Comparison of ENCODE assay signal across 8 cellular contexts in genomic region chr17:56978441-56979090, GRCh38. TPM values are rescaled to one million over a fixed set of nuclear protein-coding genes. Genes with fewer than 3 reads are reported as not detected.
DNase-seq lines count a peak whose midpoint lies in the region; ATAC-seq and TF ChIP-seq lines count a peak whose summit lies in the region.

No MANE protein-coding gene starts in this region.

- H3K9me3 ChIP-seq in Karpas-422 (ENCODE audit: low read length) (no peaks in the 10 kb centered on the region), iPS-18a (ENCODE audit: control insufficient read depth, low read depth, low read length) (no peaks in the 10 kb centered on the region)

- DNase-seq in AG04449 (ENCODE audit: low read depth, low spot score): no peak
- peak; percentile 67 for DNase-seq in Karpas-422
- DNase-seq in astrocyte of the hippocampus (ENCODE audit: low read depth, low spot score): peak; percentile 5
- DNase-seq in stimulated activated naive CD8-positive, alpha-beta T cell treated with anti-CD3 and anti-CD28 coated beads, Interleukin-15, amount 100 ng/mL, for 72 hours: no peak

- H3K27me3 Mint-ChIP-seq in stimulated activated naive CD8-positive, alpha-beta T cell treated with anti-CD3 and anti-CD28 coated beads, Interleukin-15, amount 100 ng/mL, for 72 hours: no peaks in the 10 kb centered on the region

- H3K4me2 ChIP-seq in Karpas-422 (ENCODE audit: low read depth, low read length, poor library complexity, severe bottlenecking): peak overlapping the region; percentile 87

- H3K9me2 ChIP-seq in Karpas-422 (replicated peaks; ENCODE audit: insufficient read depth, low read length): no peaks in the 10 kb centered on the region

- ATAC-seq in GM19035 (IDR thresholded peaks at IDR 0.05; ENCODE audit: unreplicated experiment): peak; percentile 54
- peak; percentile 49 for ATAC-seq in stimulated activated naive CD8-positive, alpha-beta T cell treated with anti-CD3 and anti-CD28 coated beads, Interleukin-15, amount 100 ng/mL, for 72 hours
- ATAC-seq in HG03378 (IDR thresholded peaks at IDR 0.05; ENCODE audit: unreplicated experiment): no peak
- no peak for ATAC-seq in HG03108 (IDR thresholded peaks at IDR 0.05; ENCODE audit: unreplicated experiment)

- peaks cover 30% of the 10 kb centered on the region for H3K4me1 Mint-ChIP-seq in stimulated activated naive CD8-positive, alpha-beta T cell treated with anti-CD3 and anti-CD28 coated beads, Interleukin-15, amount 100 ng/mL, for 72 hours

- no peaks in the 10 kb centered on the region for H3K9me3 Mint-ChIP-seq in stimulated activated naive CD8-positive, alpha-beta T cell treated with anti-CD3 and anti-CD28 coated beads, Interleukin-15, amount 100 ng/mL, for 72 hours

- POLR2A ChIA-PET in AG04449 (lab: Yijun Ruan, JAX): no interaction called here

- H3K36me3 ChIP-seq in Karpas-422 (ENCODE audit: insufficient read depth, low read length): no peaks in the 10 kb centered on the region
- H3K36me3 ChIP-seq in iPS-18a (ENCODE audit: control insufficient read depth, low read depth, low read length): peaks cover 3% of the 10 kb centered on the region

- no peaks in the 10 kb centered on the region for H3K79me2 ChIP-seq in Karpas-422 (ENCODE audit: low read length)

- H3K4me3 ChIP-seq in AG04449 (ENCODE audit: low read depth, low read length): peak overlapping the region; percentile 78
- H3K4me3 ChIP-seq in Karpas-422 (ENCODE audit: low read length): peak overlapping the region; percentile 81
- H3K4me3 ChIP-seq in iPS-18a (ENCODE audit: low read length): peak overlapping the region; percentile 80

- H3K4me3 Mint-ChIP-seq in stimulated activated naive CD8-positive, alpha-beta T cell treated with anti-CD3 and anti-CD28 coated beads, Interleukin-15, amount 100 ng/mL, for 72 hours: peak overlapping the region; percentile 94 to 99

- no peak for TF ChIP-seq CTCF in AG04449 (IDR thresholded peaks at IDR 0.05; ENCODE audit: insufficient read depth, low read length, missing control alignments)

- H3K27me3 ChIP-seq in Karpas-422 (ENCODE audit: low read length) (no peaks in the 10 kb centered on the region), iPS-18a (ENCODE audit: control insufficient read depth, insufficient read depth, low read length) (no peaks in the 10 kb centered on the region)

- H2AFZ ChIP-seq in Karpas-422 (ENCODE audit: low read length): peak overlapping the region; percentile 26

- CTCF ChIA-PET in AG04449 (lab: Yijun Ruan, JAX): interaction anchor here (1.0 to 5.4 kb wide), 3 partner anchors 9 to 159 kb away, joined by 3 to 27 read pairs (median 3); partner anchors contain the start of gene COIL

- H3K9ac ChIP-seq in Karpas-422 (ENCODE audit: low read length) (peak overlapping the region; percentile 75), iPS-18a (ENCODE audit: low read length) (no peak overlapping the region)

- H3K27ac Mint-ChIP-seq in stimulated activated naive CD8-positive, alpha-beta T cell treated with anti-CD3 and anti-CD28 coated beads, Interleukin-15, amount 100 ng/mL, for 72 hours: peak overlapping the region; percentile 93 to 97

- no peaks in the 10 kb centered on the region for H4K20me1 ChIP-seq in Karpas-422 (ENCODE audit: insufficient read depth, low read depth, low read length)

- no peak overlapping the region for H3K27ac ChIP-seq in Karpas-422 (ENCODE audit: low read length)
- H3K27ac ChIP-seq in iPS-18a (ENCODE audit: low read length): no peak overlapping the region

- H3K4me1 ChIP-seq in Karpas-422 (ENCODE audit: low read length) (peaks cover 21% of the 10 kb centered on the region), iPS-18a (ENCODE audit: control insufficient read depth, low read depth, low read length) (peaks cover 27% of the 10 kb centered on the region)

RNA-seq across cellular contexts. Expression of gene SCPEP1, which starts 0.6 kb away (rescaled TPM):
- 22.2 and 25.8 TPM in 2 replicates for total RNA-seq in Karpas-422 (2014; rRNA removed; shearing (Covaris generic); ENCODE audit: low replicate concordance)

RNA-seq across cellular contexts. Expression of gene COIL, which starts 17.7 kb away (rescaled TPM):
- total RNA-seq in Karpas-422 (2014; rRNA removed; shearing (Covaris generic); ENCODE audit: low replicate concordance): 14.6 and 16.4 TPM in 2 replicates

Comparison
In these comparisons a context has a peak if more than half of its experiments do, and no peak if none do; other contexts are left out.
1. DNase-seq: peak in Karpas-422 (single experiment) and astrocyte of the hippocampus (single experiment); none in AG04449 (single experiment) and stimulated activated naive CD8-positive, alpha-beta T cell treated with anti-CD3 and anti-CD28 coated beads, Interleukin-15, amount 100 ng/mL, for 72 hours (0 of 2).
2. ATAC-seq: peak in GM19035 (single experiment) and stimulated activated naive CD8-positive, alpha-beta T cell treated with anti-CD3 and anti-CD28 coated beads, Interleukin-15, amount 100 ng/mL, for 72 hours (single experiment); none in HG03378 (single experiment) and HG03108 (single experiment).
3. Peak in every context shown above with its lines, with median percentiles within 50 percentile points of each other: H3K4me3 ChIP-seq.